Comparison of ENCODE assay signal across 21 cellular contexts in the genomic region with DNA sequence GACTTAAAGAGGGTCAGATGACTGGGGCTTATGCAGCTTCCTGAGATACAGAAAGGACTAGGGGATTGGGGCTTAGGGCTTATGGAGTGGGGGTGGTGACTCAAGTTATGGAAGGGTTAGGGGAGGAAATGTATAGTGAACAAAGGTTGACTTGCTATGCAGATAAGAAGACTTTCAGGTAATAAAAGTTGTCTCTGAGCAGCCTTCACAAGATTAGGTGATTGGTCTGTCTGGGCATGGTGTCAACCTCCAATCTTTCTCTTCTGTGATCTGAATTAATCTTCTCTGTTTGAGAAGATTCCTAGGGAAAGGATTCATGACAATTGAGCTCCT.
"Had no signal": no experiment of that assay in that cellular context is flagged by ENCODE, and none has a peak within 500 bp of the region (broad histone marks: within the 10 kb centered on the region; RNA-seq: fewer than 3 reads in every experiment).

No MANE protein-coding gene starts in this region.

- ATAC-seq: naive thymus-derived CD4-positive, alpha-beta T cell; natural killer cell treated with Interleukin-12 subunit alpha and Interleukin-12 subunit beta and Interleukin-15 and Interleukin-18, amount 100 ng/mL, for 72 hours; right cardiac atrium; sciatic nerve; stimulated activated effector memory CD8-positive, alpha-beta T cell treated with anti-CD3 and anti-CD28 coated beads, Interleukin-12 subunit alpha, Interleukin-12 subunit beta, amount 100 ng/mL, for 72 hours had no signal

- H3K27me3 ChIP-seq: ovary, suprapubic skin, tibial artery, uterus had no signal

- FAIRE-seq: islet of Langerhans, kidney had no signal

- H3K27ac ChIP-seq: left ventricle myocardium inferior, ovary, skin epidermis, spleen, suprapubic skin, thoracic aorta, tibial artery, uterus had no signal

- H3K36me3 ChIP-seq: left ventricle myocardium inferior, ovary, spleen, suprapubic skin, thoracic aorta, tibial artery, uterus had no signal

- H3K4me3 ChIP-seq: left ventricle myocardium inferior, lung, ovary, skin epidermis, spleen, suprapubic skin, thoracic aorta, tibial artery, uterus had no signal

- H3K4me1 ChIP-seq: left ventricle myocardium inferior, suprapubic skin, tibial artery, uterus had no signal

- DNase-seq: hypothalamus; immature natural killer cell; kidney; left ventricle myocardium inferior; mesendoderm; naive thymus-derived CD4-positive, alpha-beta T cell; ovary; right cardiac atrium; spleen; stimulated activated CD4-positive, alpha-beta T cell treated with anti-CD3 and anti-CD28 coated beads, Interleukin-4, amount 100 ng/mL, for 24 hours; stimulated activated naive CD4-positive, alpha-beta T cell; tibial artery; uterus had no signal

- H3K9me3 ChIP-seq: left ventricle myocardium inferior, ovary, spleen, suprapubic skin, thoracic aorta, tibial artery, uterus had no signal
